In the genomic region with DNA sequence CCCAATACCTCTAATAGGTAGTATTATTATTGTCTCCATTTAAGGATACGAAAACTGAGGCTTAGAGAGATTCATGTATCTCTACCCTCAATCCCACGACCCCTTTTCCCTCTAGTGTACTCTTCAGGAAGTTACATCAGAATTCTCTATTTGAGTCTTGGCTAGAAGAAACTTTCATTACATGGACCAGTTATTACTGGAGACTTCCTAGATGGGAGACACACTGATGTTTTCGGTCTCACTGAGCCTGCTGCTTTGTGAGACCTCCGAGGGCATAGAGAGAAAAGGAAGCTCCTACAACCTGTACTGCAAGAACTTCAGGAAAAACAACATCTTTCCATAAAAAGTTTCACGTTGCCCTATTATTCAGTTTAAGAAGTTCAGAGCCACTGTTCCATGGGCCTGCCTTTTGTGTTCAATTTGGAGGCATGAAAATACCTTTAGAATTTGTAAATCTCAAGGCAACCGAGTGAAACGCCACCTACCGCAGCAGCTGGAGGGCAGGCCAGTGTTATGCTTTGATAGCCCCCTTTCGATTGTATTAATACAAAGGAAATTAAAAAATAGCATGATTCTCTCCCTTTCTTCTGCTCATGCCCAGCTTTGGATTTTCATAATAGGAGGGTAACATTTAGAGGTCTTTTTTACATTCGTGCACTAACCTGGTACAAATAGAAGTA, we compare ENCODE assay signal across 12 cellular contexts.
A peak's percentile ranks its signal among the peaks of the same experiment; 100 is the strongest.
DNase-seq lines count a peak whose midpoint lies in the region; ATAC-seq and TF ChIP-seq lines count a peak whose summit lies in the region.
"Had no signal": no experiment of that assay in that cellular context is flagged by ENCODE, and none has a peak within 500 bp of the region (broad histone marks: within the 10 kb centered on the region; RNA-seq: fewer than 3 reads in every experiment).

No MANE protein-coding gene starts in this region.

- H3K36me3 ChIP-seq in breast epithelium = no peaks in the 10 kb centered on the region
- H3K36me3 ChIP-seq in mammary epithelial cell (ENCODE audit: insufficient read depth, low read length) = no peaks in the 10 kb centered on the region
- no peaks in the 10 kb centered on the region for H3K36me3 ChIP-seq in SU-DHL-6 (ENCODE audit: low read length)
- no peaks in the 10 kb centered on the region for H3K36me3 ChIP-seq in right atrium auricular region
- no peaks in the 10 kb centered on the region for H3K36me3 ChIP-seq in vagina

- H3K4me2 ChIP-seq in mammary epithelial cell (ENCODE audit: insufficient read depth, low read depth, low read length) (no peak overlapping the region), SU-DHL-6 (ENCODE audit: low read depth, low read length, poor library complexity, severe bottlenecking) (peak overlapping the region; percentile 34)
- H3K4me2 ChIP-seq: SK-N-SH, smooth muscle cell had no signal

- no peak for TF ChIP-seq CTCF in breast epithelium (IDR thresholded peaks at IDR 0.05)
- no peak for TF ChIP-seq CTCF in mammary epithelial cell (conservative IDR thresholded peaks at IDR 0.05 in 1 of 2, IDR thresholded peaks at IDR 0.05 in 1 of 2; ENCODE audit: extremely low read depth in 1 of 2, insufficient read depth in 1 of 2, low read depth in 1 of 2, low read length in 2 of 2)
- no peak for TF ChIP-seq CTCF in SU-DHL-6 (IDR thresholded peaks at IDR 0.05; ENCODE audit: insufficient read depth, low read length, poor library complexity, severe bottlenecking)
- TF ChIP-seq CTCF in right atrium auricular region (IDR thresholded peaks at IDR 0.05) = no peak
- no peak for TF ChIP-seq CTCF in vagina (IDR thresholded peaks at IDR 0.05)

- no peaks in the 10 kb centered on the region for H3K27me3 ChIP-seq in breast epithelium
- H3K27me3 ChIP-seq in mammary epithelial cell (ENCODE audit: insufficient read depth, low read length) = no peaks in the 10 kb centered on the region
- no peaks in the 10 kb centered on the region for H3K27me3 ChIP-seq in SU-DHL-6 (ENCODE audit: low read length)
- no peaks in the 10 kb centered on the region for H3K27me3 ChIP-seq in right atrium auricular region
- H3K27me3 ChIP-seq in vagina = no peaks in the 10 kb centered on the region

- H3K27ac ChIP-seq in breast epithelium (peak overlapping the region; percentile 1 to 60), mammary epithelial cell (ENCODE audit: insufficient read depth, low read depth, low read length) (no peak overlapping the region), SU-DHL-6 (ENCODE audit: low read depth, low read length) (no peak overlapping the region), right atrium auricular region (peak overlapping the region; percentile 51 to 65), vagina (peak overlapping the region; percentile 37), substantia nigra (ENCODE audit: low read depth, low read length, poor library complexity, severe bottlenecking) (no peak overlapping the region)

- TF ChIP-seq POLR2A in breast epithelium (IDR thresholded peaks at IDR 0.05) = no peak
- TF ChIP-seq POLR2A in vagina (IDR thresholded peaks at IDR 0.05) = no peak

- BruUV-seq in mammary epithelial cell (replicated peaks; lab: Mats Ljungman, UMichigan) = no TSS peak

- H3F3A ChIP-seq in SU-DHL-6 (ENCODE audit: insufficient read depth) = no peaks in the 10 kb centered on the region

- ATAC-seq in HG02852 (IDR thresholded peaks at IDR 0.05; ENCODE audit: unreplicated experiment) = no peak

- H3K4me1 ChIP-seq in breast epithelium (no peaks in the 10 kb centered on the region), mammary epithelial cell (ENCODE audit: insufficient read depth, low read length) (no peaks in the 10 kb centered on the region), right atrium auricular region (peaks cover 0 to 56% of the 10 kb centered on the region in 2 donors), vagina (peaks cover 39% of the 10 kb centered on the region)

- DNase-seq in breast epithelium (ENCODE audit: low spot score in 2 of 2) (no peak), mammary epithelial cell (no peak), right atrium auricular region (ENCODE audit: low spot score) (no peak), vagina (ENCODE audit: extremely low spot score in 2 of 2) (no peak), posterior cingulate gyrus (no peak), substantia nigra (lab: John Stamatoyannopoulos, UW) (no peak)
- DNase-seq: ACHN; activated naive CD4-positive, alpha-beta T cell; SK-N-SH had no signal

- intact Hi-C loops in breast epithelium (cut with DNase I; ENCODE audit: low total_unique reads) (no loop called here), mammary epithelial cell (cut with micrococcal nuclease) (no loop called here), vagina (cut with DNase I) (no loop called here), posterior cingulate gyrus (cut with DNase I) (no loop called here)

- in situ Hi-C loops in mammary epithelial cell (cut with MboI; ENCODE audit: low sequenced_read_pairs in 2 of 2) = no loop called here

- no peaks in the 10 kb centered on the region for H3K9me2 ChIP-seq in SU-DHL-6 (replicated peaks; ENCODE audit: insufficient read depth, low read length)
- H3K9me2 ChIP-seq: SK-N-SH had no signal

- dilution Hi-C loops in mammary epithelial cell (cut with HindIII; ENCODE audit: low sequenced_read_pairs) = no loop called here

- H3K9me3 ChIP-seq in breast epithelium = no peaks in the 10 kb centered on the region
- no peaks in the 10 kb centered on the region for H3K9me3 ChIP-seq in mammary epithelial cell (replicated peaks; ENCODE audit: insufficient read depth, low read length)
- no peaks in the 10 kb centered on the region for H3K9me3 ChIP-seq in SU-DHL-6 (ENCODE audit: insufficient read depth, low read length)
- no peaks in the 10 kb centered on the region for H3K9me3 ChIP-seq in right atrium auricular region
- no peaks in the 10 kb centered on the region for H3K9me3 ChIP-seq in vagina
- H3K9me3 ChIP-seq: SK-N-SH had no signal

- H2AFZ ChIP-seq in mammary epithelial cell (ENCODE audit: low read depth, low read length) (no peak overlapping the region), SU-DHL-6 (ENCODE audit: low read depth, low read length, severe bottlenecking) (no peak overlapping the region)

- H3K4me3 ChIP-seq in breast epithelium (no peak overlapping the region), mammary epithelial cell (replicated peaks in 1 of 3; ENCODE audit: insufficient read depth in 1 of 3, low read depth in 2 of 3, low read length in 3 of 3) (no peak overlapping the region), SU-DHL-6 (ENCODE audit: insufficient read depth, low read length, poor library complexity, severe bottlenecking) (no peak overlapping the region), right atrium auricular region (no peak overlapping the region), vagina (no peak overlapping the region)
- H3K4me3 ChIP-seq: smooth muscle cell had no signal

- CTCF ChIA-PET in mammary epithelial cell (lab: Charles Lee; ENCODE audit: low non-redundant PET) = no interaction called here

- H3K79me2 ChIP-seq in mammary epithelial cell (ENCODE audit: insufficient read depth, low read length) (no peaks in the 10 kb centered on the region), SU-DHL-6 (ENCODE audit: insufficient read depth, low read length) (no peaks in the 10 kb centered on the region)

- no peak overlapping the region for H3K9ac ChIP-seq in mammary epithelial cell (ENCODE audit: insufficient read depth, low read length)
- H3K9ac ChIP-seq in SU-DHL-6 (ENCODE audit: low read length) = no peak overlapping the region
- H3K9ac ChIP-seq: SK-N-SH had no signal

- H4K20me1 ChIP-seq in mammary epithelial cell (ENCODE audit: insufficient read depth, low read length) (no peaks in the 10 kb centered on the region), SU-DHL-6 (ENCODE audit: low read depth, low read length) (no peaks in the 10 kb centered on the region)

- 67% methylated on average over 10 of the region's 10 CpGs for WGBS in mammary epithelial cell (ENCODE audit: low coverage, missing lambda C conversion rate)

Comparison
In these comparisons a context has a peak if more than half of its experiments do, and no peak if none do; other contexts are left out.
1. H3K27ac ChIP-seq: peak in breast epithelium (2 of 2), right atrium auricular region (2 of 2) and vagina (single experiment); none in mammary epithelial cell (single experiment), SU-DHL-6 (single experiment) and substantia nigra (single experiment).